ENCODE assay signal across 8 cellular contexts in genomic region chr15:52677593-52677992, GRCh38. TPM values are rescaled to one million over a fixed set of nuclear protein-coding genes. Genes with fewer than 3 reads are reported as not detected.
DNase-seq lines count a peak whose midpoint lies in the region; ATAC-seq and TF ChIP-seq lines count a peak whose summit lies in the region.

No MANE protein-coding gene starts in this region.

- no peaks in the 10 kb centered on the region for H3K9me3 Mint-ChIP-seq in activated CD4-positive, alpha-beta T cell treated with anti-CD3 and anti-CD28 coated beads, Interleukin-2, amount 10 ng/mL, durations not matched to agents 24 days and 14 days
- no peaks in the 10 kb centered on the region for H3K9me3 Mint-ChIP-seq in activated T-helper 17 cell treated with anti-CD3 and anti-CD28 coated beads, Interleukin-2, amount 50 U/mL, for 72 hours

- H3K9me3 ChIP-seq in left lung (no peaks in the 10 kb centered on the region), upper lobe of left lung (no peaks in the 10 kb centered on the region)

- H3K36me3 ChIP-seq in left lung (no peaks in the 10 kb centered on the region), upper lobe of left lung (peaks cover 0 to 26% (median 7%) of the 10 kb centered on the region in 4 donors)

- ATAC-seq in HG02938 (IDR thresholded peaks at IDR 0.05; ENCODE audit: unreplicated experiment) (peak; percentile 26), left lung (no peak), upper lobe of left lung (ENCODE audit: low FRiP score in 2 of 2) (no peak)
- peak; percentile 20 for ATAC-seq in activated T-helper 17 cell treated with anti-CD3 and anti-CD28 coated beads, Interleukin-2, amount 50 U/mL, for 72 hours (replicated peaks)

- H3K27ac Mint-ChIP-seq in activated CD4-positive, alpha-beta T cell treated with anti-CD3 and anti-CD28 coated beads, Interleukin-2, amount 10 ng/mL, durations not matched to agents 24 days and 14 days: peak overlapping the region; percentile 99
- peak overlapping the region; percentile 98 for H3K27ac Mint-ChIP-seq in activated T-helper 17 cell treated with anti-CD3 and anti-CD28 coated beads, Interleukin-2, amount 50 U/mL, for 72 hours

- no peak for TF ChIP-seq POLR2A in upper lobe of left lung (IDR thresholded peaks at IDR 0.05)

- 3 to 6% methylated on average over 2 of the region's 2 CpGs for WGBS in upper lobe of left lung, 2 donors

- intact Hi-C loops in activated CD4-positive, alpha-beta T cell treated with anti-CD3 and anti-CD28 coated beads, Interleukin-2, amount 10 ng/mL, durations not matched to agents 24 days and 14 days (cut with micrococcal nuclease): loop anchor here (5.0 kb wide), 2 partner anchors 345 to 705 kb away; partner anchors contain the start of gene LEO1
- intact Hi-C loops in left lung (cut with DNase I): no loop called here

- H3K4me3 Mint-ChIP-seq in activated CD4-positive, alpha-beta T cell treated with anti-CD3 and anti-CD28 coated beads, Interleukin-2, amount 10 ng/mL, durations not matched to agents 24 days and 14 days: peak overlapping the region; percentile 98
- H3K4me3 Mint-ChIP-seq in activated T-helper 17 cell treated with anti-CD3 and anti-CD28 coated beads, Interleukin-2, amount 50 U/mL, for 72 hours: peak overlapping the region; percentile 98

- H3K4me1 Mint-ChIP-seq in activated CD4-positive, alpha-beta T cell treated with anti-CD3 and anti-CD28 coated beads, Interleukin-2, amount 10 ng/mL, durations not matched to agents 24 days and 14 days: peaks cover 27% of the 10 kb centered on the region
- H3K4me1 Mint-ChIP-seq in activated T-helper 17 cell treated with anti-CD3 and anti-CD28 coated beads, Interleukin-2, amount 50 U/mL, for 72 hours: peaks cover 17% of the 10 kb centered on the region

- peaks cover 6% of the 10 kb centered on the region for H3K27me3 Mint-ChIP-seq in activated CD4-positive, alpha-beta T cell treated with anti-CD3 and anti-CD28 coated beads, Interleukin-2, amount 10 ng/mL, durations not matched to agents 24 days and 14 days
- H3K27me3 Mint-ChIP-seq in activated T-helper 17 cell treated with anti-CD3 and anti-CD28 coated beads, Interleukin-2, amount 50 U/mL, for 72 hours: no peaks in the 10 kb centered on the region

- H3K4me1 ChIP-seq in left lung: peaks cover 0 to 52% of the 10 kb centered on the region in 2 donors
- H3K4me1 ChIP-seq in upper lobe of left lung: peaks cover 31 to 44% (median 36%) of the 10 kb centered on the region in 4 donors

- peaks cover 18% of the 10 kb centered on the region for H3K36me3 Mint-ChIP-seq in activated CD4-positive, alpha-beta T cell treated with anti-CD3 and anti-CD28 coated beads, Interleukin-2, amount 10 ng/mL, durations not matched to agents 24 days and 14 days (ENCODE audit: low read depth)
- H3K36me3 Mint-ChIP-seq in activated T-helper 17 cell treated with anti-CD3 and anti-CD28 coated beads, Interleukin-2, amount 50 U/mL, for 72 hours (ENCODE audit: low read depth): peaks cover 56% of the 10 kb centered on the region

- H3K4me3 ChIP-seq in left lung (peak overlapping the region; percentile 84 to 90), upper lobe of left lung (peak overlapping the region; percentile 67 to 92 (median 76))

- TF ChIP-seq EP300 in upper lobe of left lung (IDR thresholded peaks at IDR 0.05): no peak

- H3K27ac ChIP-seq in left lung: peak overlapping the region; percentile 97
- peak overlapping the region; percentile 97 to 99 (median 98) for H3K27ac ChIP-seq in upper lobe of left lung

- TF ChIP-seq CTCF in left lung (IDR thresholded peaks at IDR 0.05) (no peak), upper lobe of left lung (IDR thresholded peaks at IDR 0.05) (no peak)

- DNase-seq in activated CD4-positive, alpha-beta T cell treated with anti-CD3 and anti-CD28 coated beads, Interleukin-2, amount 10 ng/mL, durations not matched to agents 24 days and 14 days: no peak
- DNase-seq in activated CD4-positive, alpha-beta T cell treated with anti-CD3 and anti-CD28 coated beads, Interleukin-2, amount 50 U/mL, for 1 hour: no peak
- DNase-seq in left lung (no peak), upper lobe of left lung (no peak), NCI-H2196 (lab: John Stamatoyannopoulos, UW; ENCODE audit: unreplicated experiment) (no peak)
- DNase-seq in stimulated activated CD4-positive, alpha-beta T cell treated with anti-CD3 and anti-CD28 coated beads, Interleukin-15, amount 100 ng/mL, for 24 hours: no peak

- H3K27me3 ChIP-seq in left lung (no peaks in the 10 kb centered on the region), upper lobe of left lung (no peaks in the 10 kb centered on the region)

RNA-seq across cellular contexts. Expression of gene ATOSA, which starts 1.6 kb away (rescaled TPM):
- 9.3 and 13.4 TPM in 2 replicates for total RNA-seq in activated CD4-positive, alpha-beta T cell treated with anti-CD3 and anti-CD28 coated beads, Interleukin-2, amount 10 ng/mL, durations not matched to agents 24 days and 14 days
- 10 to 100 TPM; 30.7 to 40.6 TPM for total RNA-seq in activated T-helper 17 cell treated with anti-CD3 and anti-CD28 coated beads, Interleukin-2, amount 50 U/mL, for 72 hours
- 10 to 100 TPM; 34.5 to 40.8 TPM for total RNA-seq in left lung
- total RNA-seq in upper lobe of left lung: 100 to 1,000 TPM in 2 of 6 donors, 10 to 100 TPM in 4; 30.8 to 115 (median 45.4) TPM

Comparison
In these comparisons a context has a peak if more than half of its experiments do, and no peak if none do; other contexts are left out.
1. ATAC-seq: peak in HG02938 (single experiment) and activated T-helper 17 cell treated with anti-CD3 and anti-CD28 coated beads, Interleukin-2, amount 50 U/mL, for 72 hours (single experiment); none in left lung (single experiment) and upper lobe of left lung (0 of 2).